Comparison of ENCODE assay signal across 17 cellular contexts in genomic region chr6:112241820-112242443, GRCh38. TPM values are rescaled to one million over a fixed set of nuclear protein-coding genes. Genes with fewer than 3 reads are reported as not detected.
DNase-seq lines count a peak whose midpoint lies in the region; ATAC-seq and TF ChIP-seq lines count a peak whose summit lies in the region.
"Had no signal": no experiment of that assay in that cellular context is flagged by ENCODE, and none has a peak within 500 bp of the region (broad histone marks: within the 10 kb centered on the region; RNA-seq: fewer than 3 reads in every experiment).

No MANE protein-coding gene starts in this region.

- CTCF ChIA-PET in MCF 10A (lab: Yijun Ruan, JAX): interaction anchor here (0.8 kb wide), 1 partner anchor 13 kb away, joined by 3 read pairs; no protein-coding TSS in a partner anchor

- H3K4me3 ChIP-seq in brain microvascular endothelial cell (ENCODE audit: low read depth, low read length) (no peak overlapping the region), mesodermal cell (ENCODE audit: extremely low read depth, insufficient read depth, low read length, poor library complexity, severe bottlenecking) (no peak overlapping the region)
- H3K4me3 ChIP-seq: body of pancreas had no signal

- POLR2A ChIA-PET in MCF 10A (lab: Yijun Ruan, JAX): interaction anchor here (1.0 kb wide), 1 partner anchor 13 kb away, joined by 3 read pairs; no protein-coding TSS in a partner anchor

- H3K27ac ChIP-seq in brain microvascular endothelial cell (peak overlapping the region; percentile 2), mesodermal cell (ENCODE audit: low read depth, low read length, severe bottlenecking) (peak overlapping the region; percentile 49)
- H3K27ac ChIP-seq: body of pancreas, neutrophil had no signal

- intact Hi-C loops in MCF 10A (cut with micrococcal nuclease): no loop called here

- DNase-seq in EH (ENCODE audit: low read depth) (peak; percentile 51), Kasumi-1 (lab: John Stamatoyannopoulos, UW) (peak; percentile 7 to 16), brain microvascular endothelial cell (no peak), T-helper 17 cell (no peak), MCF 10A (ENCODE audit: unreplicated experiment) (no peak)
- DNase-seq: activated CD4-positive, alpha-beta T cell treated with anti-CD3 and anti-CD28 coated beads, Interleukin-2, amount 50 U/mL, for 1 hour; activated T-cell treated with anti-CD3 and anti-CD28 coated beads, Interleukin-2, amount 50 U/mL, for 1 hour; body of pancreas; cortex of kidney; KBM-7; NCI-H2029; RPMI8226 had no signal

- H3K36me3 Mint-ChIP-seq in T-helper 17 cell (ENCODE audit: low read depth): peaks cover 2% of the 10 kb centered on the region
- no peaks in the 10 kb centered on the region for H3K36me3 Mint-ChIP-seq in MCF 10A (ENCODE audit: insufficient read depth, unreplicated experiment)
- H3K36me3 Mint-ChIP-seq: activated naive CD4-positive, alpha-beta T cell treated with anti-CD3 and anti-CD28 coated beads, Interleukin-2, amount 50 U/mL, for 72 hours had no signal

- no peak for TF ChIP-seq CTCF in brain microvascular endothelial cell (IDR thresholded peaks at IDR 0.05; ENCODE audit: low read depth, low read length, missing control alignments)
- TF ChIP-seq CTCF in MCF 10A (IDR thresholded peaks at IDR 0.05; ENCODE audit: unreplicated experiment): no peak

- H3K9me3 Mint-ChIP-seq in MCF 10A (ENCODE audit: unreplicated experiment): no peaks in the 10 kb centered on the region
- H3K9me3 Mint-ChIP-seq: activated naive CD4-positive, alpha-beta T cell treated with anti-CD3 and anti-CD28 coated beads, Interleukin-2, amount 50 U/mL, for 72 hours had no signal

- peaks cover 9% of the 10 kb centered on the region for H3K4me1 ChIP-seq in mesodermal cell (ENCODE audit: control insufficient read depth, insufficient read depth, low read length, poor library complexity, severe bottlenecking)
- H3K4me1 ChIP-seq: body of pancreas had no signal

- no TSS peak for BruUV-seq in MCF 10A (replicated peaks; lab: Mats Ljungman, UMichigan)

- H3K4me3 Mint-ChIP-seq in T-helper 17 cell (no peak overlapping the region), MCF 10A (ENCODE audit: unreplicated experiment) (no peak overlapping the region)

- no peaks in the 10 kb centered on the region for H3K27me3 ChIP-seq in brain microvascular endothelial cell (replicated peaks)
- H3K27me3 ChIP-seq: body of pancreas, neutrophil had no signal

- in situ Hi-C loops in brain microvascular endothelial cell (cut with HindIII; ENCODE audit: low pct_ligation_motif_present, low sequenced_read_pairs): no loop called here

- H3K27me3 Mint-ChIP-seq in T-helper 17 cell: peaks cover 51% of the 10 kb centered on the region
- no peaks in the 10 kb centered on the region for H3K27me3 Mint-ChIP-seq in MCF 10A (ENCODE audit: insufficient read depth, unreplicated experiment)

- H3K4me1 Mint-ChIP-seq in T-helper 17 cell: peaks cover 11% of the 10 kb centered on the region
- H3K4me1 Mint-ChIP-seq in MCF 10A (ENCODE audit: insufficient read depth, unreplicated experiment): peaks cover 9% of the 10 kb centered on the region

- H3K9me3 ChIP-seq in mesodermal cell (ENCODE audit: control insufficient read depth, low read length) (no peaks in the 10 kb centered on the region), T-helper 17 cell (ENCODE audit: control insufficient read depth, low read length, poor library complexity, severe bottlenecking) (no peaks in the 10 kb centered on the region)
- H3K9me3 ChIP-seq: body of pancreas, neutrophil had no signal

- no peak overlapping the region for H3K27ac Mint-ChIP-seq in T-helper 17 cell
- no peak overlapping the region for H3K27ac Mint-ChIP-seq in MCF 10A (ENCODE audit: low read depth, unreplicated experiment)
- H3K27ac Mint-ChIP-seq: activated naive CD4-positive, alpha-beta T cell treated with anti-CD3 and anti-CD28 coated beads, Interleukin-2, amount 50 U/mL, for 72 hours had no signal

- H3K36me3 ChIP-seq in brain microvascular endothelial cell (replicated peaks) (peaks cover 8% of the 10 kb centered on the region), mesodermal cell (ENCODE audit: control insufficient read depth, insufficient read depth, low read length) (no peaks in the 10 kb centered on the region)
- H3K36me3 ChIP-seq: neutrophil had no signal

- ATAC-seq in T-helper 17 cell (no peak), GM21717 (IDR thresholded peaks at IDR 0.05; ENCODE audit: unreplicated experiment) (no peak)
- ATAC-seq: body of pancreas had no signal

RNA-seq across cellular contexts. Expression of gene LAMA4, which starts 12.4 kb away (rescaled TPM):
- 5.1 TPM for polyA plus RNA-seq in mesodermal cell (2013, experiment 1 of 2)
- polyA plus RNA-seq in mesodermal cell (2013, experiment 2 of 2): 5.9 TPM
- total RNA-seq in T-helper 17 cell (not detected), MCF 10A (2022) (0.72 TPM in 1 of 2 replicates, not detected in the other)
- total RNA-seq: activated naive CD4-positive, alpha-beta T cell treated with anti-CD3 and anti-CD28 coated beads, Interleukin-2, amount 50 U/mL, for 72 hours; NCI-H460 had no signal

Comparison
In these comparisons a context has a peak if more than half of its experiments do, and no peak if none do; other contexts are left out.
1. DNase-seq: peak in EH (single experiment) and Kasumi-1 (2 of 2); none in brain microvascular endothelial cell (single experiment), T-helper 17 cell (0 of 3) and MCF 10A (single experiment).